In genomic region chr10:100348389-100348927, GRCh38 we compare ENCODE assay signal across 8 cellular contexts. TPM values are rescaled to one million over a fixed set of nuclear protein-coding genes. Genes with fewer than 3 reads are reported as not detected.
DNase-seq lines count a peak whose midpoint lies in the region; ATAC-seq lines count a peak whose summit lies in the region.

No MANE protein-coding gene starts in this region.

- CTCF ChIA-PET in activated CD8-positive, alpha-beta memory T cell treated with anti-CD3 and anti-CD28 coated beads, Interleukin-2, amount 10 ng/mL, durations not matched to agents 7 days and 5 days (lab: Charles Lee) = interaction anchor here (1.2 to 17.0 kb wide), 6 partner anchors 10 to 170 kb away, joined by 5 to 236 read pairs (median 24); no protein-coding TSS in a partner anchor

- peaks cover 62% of the 10 kb centered on the region for H3K4me1 Mint-ChIP-seq in activated CD8-positive, alpha-beta memory T cell treated with anti-CD3 and anti-CD28 coated beads, Interleukin-2, amount 10 ng/mL, durations not matched to agents 7 days and 5 days
- H3K4me1 Mint-ChIP-seq in activated T-helper 17 cell treated with anti-CD3 and anti-CD28 coated beads, Interleukin-2, amount 50 U/mL, for 72 hours = peaks cover 44% of the 10 kb centered on the region

- no peaks in the 10 kb centered on the region for H3K27me3 ChIP-seq in subcutaneous abdominal adipose tissue (ENCODE audit: control insufficient read depth in 5 of 5, insufficient read depth in 4 of 5, low read length in 5 of 5)

- peaks cover 0 to 19% (median 0%) of the 10 kb centered on the region in 5 donors for H3K36me3 ChIP-seq in subcutaneous abdominal adipose tissue (ENCODE audit: control insufficient read depth in 5 of 5, insufficient read depth in 5 of 5, low read length in 5 of 5)

- H3K36me3 Mint-ChIP-seq in activated CD8-positive, alpha-beta memory T cell treated with anti-CD3 and anti-CD28 coated beads, Interleukin-2, amount 10 ng/mL, durations not matched to agents 7 days and 5 days = peaks cover 61% of the 10 kb centered on the region
- H3K36me3 Mint-ChIP-seq in activated T-helper 17 cell treated with anti-CD3 and anti-CD28 coated beads, Interleukin-2, amount 50 U/mL, for 72 hours (ENCODE audit: low read depth) = peaks cover 85% of the 10 kb centered on the region

- no peak for DNase-seq in activated CD8-positive, alpha-beta memory T cell treated with anti-CD3 and anti-CD28 coated beads, Interleukin-2, amount 10 ng/mL, durations not matched to agents 7 days and 5 days
- DNase-seq in activated CD8-positive, alpha-beta memory T cell treated with anti-CD3 and anti-CD28 coated beads, Interleukin-2, amount 50 U/mL, for 48 hours = no peak
- DNase-seq in NCI-H146 treated with DMSO at 0.1 percent for 48 hours (lab: John Stamatoyannopoulos, UW; ENCODE audit: unreplicated experiment) = no peak
- no peak for DNase-seq in DMS 273 (lab: John Stamatoyannopoulos, UW; ENCODE audit: unreplicated experiment)
- no peak for DNase-seq in AG08395 (ENCODE audit: low spot score)

- ATAC-seq in activated CD8-positive, alpha-beta memory T cell treated with anti-CD3 and anti-CD28 coated beads, Interleukin-2, amount 10 ng/mL, durations not matched to agents 7 days and 5 days = no peak
- no peak for ATAC-seq in activated T-helper 17 cell treated with anti-CD3 and anti-CD28 coated beads, Interleukin-2, amount 50 U/mL, for 72 hours (replicated peaks)

- H3K27me3 Mint-ChIP-seq in activated CD8-positive, alpha-beta memory T cell treated with anti-CD3 and anti-CD28 coated beads, Interleukin-2, amount 10 ng/mL, durations not matched to agents 7 days and 5 days = no peaks in the 10 kb centered on the region
- peaks cover 4% of the 10 kb centered on the region for H3K27me3 Mint-ChIP-seq in activated T-helper 17 cell treated with anti-CD3 and anti-CD28 coated beads, Interleukin-2, amount 50 U/mL, for 72 hours

- peak overlapping the region in 3 of 5 donors; percentile 1 to 75 (median 34) for H3K9ac ChIP-seq in subcutaneous abdominal adipose tissue (ENCODE audit: low read length in 5 of 5)

- H3K4me1 ChIP-seq in subcutaneous abdominal adipose tissue (ENCODE audit: control insufficient read depth in 5 of 5, insufficient read depth in 5 of 5, low read length in 5 of 5) = peaks cover 9 to 75% (median 57%) of the 10 kb centered on the region in 5 donors

- peak overlapping the region; percentile 83 for H3K27ac Mint-ChIP-seq in activated CD8-positive, alpha-beta memory T cell treated with anti-CD3 and anti-CD28 coated beads, Interleukin-2, amount 10 ng/mL, durations not matched to agents 7 days and 5 days
- H3K27ac Mint-ChIP-seq in activated T-helper 17 cell treated with anti-CD3 and anti-CD28 coated beads, Interleukin-2, amount 50 U/mL, for 72 hours = peak overlapping the region; percentile 95

- H3K4me3 Mint-ChIP-seq in activated CD8-positive, alpha-beta memory T cell treated with anti-CD3 and anti-CD28 coated beads, Interleukin-2, amount 10 ng/mL, durations not matched to agents 7 days and 5 days = peak overlapping the region; percentile 98
- H3K4me3 Mint-ChIP-seq in activated T-helper 17 cell treated with anti-CD3 and anti-CD28 coated beads, Interleukin-2, amount 50 U/mL, for 72 hours = peak overlapping the region; percentile 99

- no peaks in the 10 kb centered on the region for H3K9me3 ChIP-seq in subcutaneous abdominal adipose tissue (ENCODE audit: control insufficient read depth in 5 of 5, low read length in 5 of 5)

- peak overlapping the region; percentile 69 for H3K27ac ChIP-seq in subcutaneous abdominal adipose tissue (ENCODE audit: low read depth, low read length)

- peak overlapping the region; percentile 88 for H3K4me3 ChIP-seq in iPS-11a (ENCODE audit: low read depth, low read length)
- H3K4me3 ChIP-seq in subcutaneous abdominal adipose tissue (ENCODE audit: low read depth in 1 of 5, low read length in 5 of 5) = peak overlapping the region in 4 of 5 donors; percentile 64 to 74 (median 73)

- no peaks in the 10 kb centered on the region for H3K9me3 Mint-ChIP-seq in activated CD8-positive, alpha-beta memory T cell treated with anti-CD3 and anti-CD28 coated beads, Interleukin-2, amount 10 ng/mL, durations not matched to agents 7 days and 5 days (ENCODE audit: low read depth)
- H3K9me3 Mint-ChIP-seq in activated T-helper 17 cell treated with anti-CD3 and anti-CD28 coated beads, Interleukin-2, amount 50 U/mL, for 72 hours = no peaks in the 10 kb centered on the region

RNA-seq across cellular contexts. Expression of gene SCD, which starts 1.4 kb away (rescaled TPM):
- total RNA-seq in activated CD8-positive, alpha-beta memory T cell treated with anti-CD3 and anti-CD28 coated beads, Interleukin-2, amount 10 ng/mL, durations not matched to agents 7 days and 5 days = 100 to 1,000 TPM; 121 to 134 TPM
- total RNA-seq in activated T-helper 17 cell treated with anti-CD3 and anti-CD28 coated beads, Interleukin-2, amount 50 U/mL, for 72 hours = 100 to 1,000 TPM in 1 of 2 donors, 10 to 100 TPM in 1; 99.1 to 160 TPM

RNA-seq across cellular contexts. Expression of gene PKD2L1, which starts 18.4 kb away (rescaled TPM):
- total RNA-seq in activated CD8-positive, alpha-beta memory T cell treated with anti-CD3 and anti-CD28 coated beads, Interleukin-2, amount 10 ng/mL, durations not matched to agents 7 days and 5 days = not detected
- total RNA-seq in activated T-helper 17 cell treated with anti-CD3 and anti-CD28 coated beads, Interleukin-2, amount 50 U/mL, for 72 hours = under 1 TPM; 0.30 to 0.66 TPM
